Comparison of ENCODE assay signal across 9 cellular contexts in the genomic region with DNA sequence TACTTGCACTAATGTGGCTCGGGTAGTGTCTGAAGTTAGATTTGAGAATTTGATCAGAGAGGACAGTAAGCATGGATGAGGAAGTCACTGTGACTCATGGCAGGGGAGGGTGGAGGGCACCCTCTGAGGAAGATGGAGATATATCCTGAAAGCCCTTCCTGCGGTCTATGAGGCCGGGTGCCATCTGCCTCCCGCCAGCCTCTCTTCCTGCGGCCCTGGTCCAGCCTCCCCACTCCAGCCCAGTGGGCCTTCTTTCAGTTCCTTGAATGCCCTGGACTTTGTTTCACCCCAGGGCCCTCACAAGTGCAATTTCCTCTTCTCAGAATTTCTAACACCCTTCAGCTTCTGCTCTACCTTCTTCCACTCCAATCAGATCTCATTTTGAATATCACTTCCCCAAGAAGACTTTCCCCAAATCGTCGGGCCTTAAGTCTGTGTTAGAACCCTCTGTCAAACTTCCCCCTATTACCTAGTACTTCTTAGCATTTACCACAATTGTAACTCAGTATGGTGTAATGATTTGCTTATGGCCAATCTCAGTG. TPM values are rescaled to one million over a fixed set of nuclear protein-coding genes. Genes with fewer than 3 reads are reported as not detected.
DNase-seq lines count a peak whose midpoint lies in the region; ATAC-seq and TF ChIP-seq lines count a peak whose summit lies in the region.
"Had no signal": no experiment of that assay in that cellular context is flagged by ENCODE, and none has a peak within 500 bp of the region (broad histone marks: within the 10 kb centered on the region; RNA-seq: fewer than 3 reads in every experiment).

No MANE protein-coding gene starts in this region.

- TF ChIP-seq POLR2A in body of pancreas (IDR thresholded peaks at IDR 0.05), result no peak

- ATAC-seq in GM18870 (IDR thresholded peaks at IDR 0.05; ENCODE audit: unreplicated experiment) (peak; percentile 45), HG03432 (IDR thresholded peaks at IDR 0.05; ENCODE audit: unreplicated experiment) (peak; percentile 64), body of pancreas (peak; percentile 21)

- no peaks in the 10 kb centered on the region for H3K27me3 ChIP-seq in body of pancreas

- no peaks in the 10 kb centered on the region for H3K36me3 ChIP-seq in body of pancreas (replicated peaks in 1 of 2; ENCODE audit: insufficient read depth in 1 of 2, low read depth in 2 of 2)

- H3K4me1 ChIP-seq in body of pancreas, result no peaks in the 10 kb centered on the region

- 64 to 81% methylated on average over 7 of the region's 7 CpGs for WGBS in body of pancreas, 2 donors

- H3K27ac ChIP-seq in body of pancreas, result peak overlapping the region in 1 of 4 donors; percentile 31

- intact Hi-C loops in body of pancreas (cut with DNase I), result no loop called here

- no peaks in the 10 kb centered on the region for H3K9me3 ChIP-seq in body of pancreas

- DNase-seq in body of pancreas (peak in 2 of 4 donors; percentile 19 to 72), putamen (ENCODE audit: low spot score) (peak; percentile 35), epidermal melanocyte (ENCODE audit: insufficient read length, low spot score) (no peak), NCI-H187 treated with DMSO at 0.1 percent for 48 hours (lab: John Stamatoyannopoulos, UW) (no peak), NCI-H510A (lab: John Stamatoyannopoulos, UW) (no peak)
- no peak for DNase-seq in activated CD4-positive, alpha-beta T cell treated with anti-CD3 and anti-CD28 coated beads for 1 hour
- DNase-seq: NCI-H187 had no signal

- no peak overlapping the region for H3K4me3 ChIP-seq in body of pancreas

- TF ChIP-seq CTCF in body of pancreas (IDR thresholded peaks at IDR 0.05), result no peak

RNA-seq across cellular contexts. Expression of gene TNFAIP3, which starts 20.2 kb away (rescaled TPM):
- total RNA-seq in body of pancreas, result 10 to 100 TPM in 1 of 2 donors, 1 to 10 TPM in 1; 9.6 to 12.5 TPM
